Comparison of ENCODE assay signal across 10 cellular contexts in the genomic region with DNA sequence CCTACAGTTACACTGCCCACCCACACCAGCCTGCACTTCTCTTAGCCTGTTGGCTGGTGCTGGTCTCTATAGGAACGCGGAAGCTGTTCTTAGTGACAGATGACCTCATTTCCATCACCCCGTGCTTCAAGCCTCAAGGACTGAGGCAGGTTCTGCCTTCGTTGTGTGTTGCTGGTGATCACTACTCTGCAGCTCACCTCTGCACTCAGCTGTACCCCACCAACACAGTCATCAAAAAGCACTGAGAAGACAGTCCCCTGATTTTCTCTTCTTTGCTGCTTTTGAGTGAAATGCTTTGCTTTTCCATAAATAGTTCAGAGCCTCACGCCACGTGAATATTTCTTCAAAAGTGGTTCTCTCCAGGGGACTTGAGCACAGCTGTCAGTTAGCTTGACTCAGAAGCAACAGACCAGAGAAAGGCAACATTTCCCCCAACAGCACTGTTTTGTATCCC.
DNase-seq lines count a peak whose midpoint lies in the region; ATAC-seq and TF ChIP-seq lines count a peak whose summit lies in the region.
"Had no signal": no experiment of that assay in that cellular context is flagged by ENCODE, and none has a peak within 500 bp of the region (broad histone marks: within the 10 kb centered on the region; RNA-seq: fewer than 3 reads in every experiment).

No MANE protein-coding gene starts in this region.

- no peaks in the 10 kb centered on the region for H3K4me1 ChIP-seq in neural progenitor cell
- H3K4me1 ChIP-seq: colonic mucosa, SJCRH30 had no signal

- no peaks in the 10 kb centered on the region for H4K20me1 ChIP-seq in neural progenitor cell (ENCODE audit: low read depth)

- no peak overlapping the region for H3K9ac ChIP-seq in neural progenitor cell

- H2AFZ ChIP-seq in neural progenitor cell (replicated peaks) = no peak overlapping the region

- H3F3A ChIP-seq in neural progenitor cell (ENCODE audit: low read depth) = no peaks in the 10 kb centered on the region

- H3K4me1 Mint-ChIP-seq in neural progenitor cell = peaks cover 9% of the 10 kb centered on the region

- H3K27ac Mint-ChIP-seq in neural progenitor cell = peak overlapping the region; percentile 64

- no peaks in the 10 kb centered on the region for H3K36me3 ChIP-seq in neural progenitor cell
- H3K36me3 ChIP-seq: colonic mucosa, SJCRH30 had no signal

- no peak overlapping the region for H3K4me3 ChIP-seq in neural progenitor cell
- H3K4me3 ChIP-seq: colonic mucosa, SJCRH30 had no signal

- no peak overlapping the region for H3K4me2 ChIP-seq in neural progenitor cell

- H3K36me3 Mint-ChIP-seq in neural progenitor cell = peaks cover 3% of the 10 kb centered on the region

- H3K27me3 Mint-ChIP-seq in neural progenitor cell (ENCODE audit: insufficient read depth, low read depth) = no peaks in the 10 kb centered on the region

- no peaks in the 10 kb centered on the region for H3K9me3 ChIP-seq in neural progenitor cell (ENCODE audit: low read depth)
- H3K9me3 ChIP-seq: colonic mucosa, SJCRH30 had no signal

- H3K79me2 ChIP-seq in neural progenitor cell (ENCODE audit: low read depth) = no peaks in the 10 kb centered on the region

- DNase-seq in neural progenitor cell (ENCODE audit: low spot score) (no peak), 8988T (no peak), GF-D8 (lab: John Stamatoyannopoulos, UW) (no peak), NCI-H187 (lab: John Stamatoyannopoulos, UW) (no peak), AML-193 (lab: John Stamatoyannopoulos, UW) (no peak)
- DNase-seq: colonic mucosa had no signal

- H3K27ac ChIP-seq in angular gyrus (ENCODE audit: low read depth, low read length) (peak overlapping the region; percentile 31), neural progenitor cell (no peak overlapping the region)
- H3K27ac ChIP-seq: colonic mucosa, SJCRH30 had no signal

- no peaks in the 10 kb centered on the region for H3K27me3 ChIP-seq in neural progenitor cell
- H3K27me3 ChIP-seq: colonic mucosa, SJCRH30 had no signal

- no peaks in the 10 kb centered on the region for H3K9me3 Mint-ChIP-seq in neural progenitor cell

- H3K4me3 Mint-ChIP-seq in neural progenitor cell = no peak overlapping the region

- no peak for TF ChIP-seq CTCF in neural progenitor cell (IDR thresholded peaks at IDR 0.05)

- peak; percentile 78 for ATAC-seq in GM18868 (IDR thresholded peaks at IDR 0.05; ENCODE audit: unreplicated experiment)
- ATAC-seq in HG02759 (IDR thresholded peaks at IDR 0.05; ENCODE audit: unreplicated experiment) = peak; percentile 75
